14 cellular contexts compared by ENCODE assay signal in the genomic region with DNA sequence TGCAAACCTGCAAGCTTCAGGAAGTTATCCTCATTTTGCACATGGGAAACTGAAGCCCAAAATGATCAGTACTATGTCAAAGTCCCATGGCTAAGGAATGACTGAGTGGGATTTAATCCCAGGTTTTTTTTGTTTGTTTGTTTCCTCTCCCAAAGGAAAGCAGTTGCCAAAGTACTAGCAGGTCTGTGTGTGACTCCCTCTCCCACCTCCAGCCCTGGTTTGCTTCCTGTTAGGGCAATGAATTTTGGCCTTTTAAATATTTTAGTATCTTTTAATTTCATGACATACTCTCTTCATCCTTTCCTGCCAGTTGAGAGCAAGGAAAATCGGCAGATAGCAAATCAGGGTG.
DNase-seq lines count a peak whose midpoint lies in the region; ATAC-seq and TF ChIP-seq lines count a peak whose summit lies in the region.
"Had no signal": no experiment of that assay in that cellular context is flagged by ENCODE, and none has a peak within 500 bp of the region (broad histone marks: within the 10 kb centered on the region; RNA-seq: fewer than 3 reads in every experiment).

No MANE protein-coding gene starts in this region.

- H3K36me3 ChIP-seq in IMR-90 (ENCODE audit: control insufficient read depth, insufficient read depth, low read length): peaks cover 12% of the 10 kb centered on the region
- H3K36me3 ChIP-seq in neural progenitor cell: no peaks in the 10 kb centered on the region

- H3F3A ChIP-seq in neural progenitor cell (ENCODE audit: low read depth): peaks cover 12% of the 10 kb centered on the region

- H2BK5ac ChIP-seq in IMR-90 (ENCODE audit: low read depth, low read length, poor library complexity, severe bottlenecking): no peak overlapping the region

- peak overlapping the region; percentile 36; the same call in 1 of the 2 replicates for H2AK5ac ChIP-seq in IMR-90 (ENCODE audit: low read depth, low read length)

- H2AFZ ChIP-seq in IMR-90 (replicated peaks; ENCODE audit: low read length, poor library complexity) (no peak overlapping the region), neural progenitor cell (replicated peaks) (no peak overlapping the region)

- in situ Hi-C loops in IMR-90 (cut with MboI; ENCODE audit: low sequenced_read_pairs): no loop called here

- H2BK20ac ChIP-seq in IMR-90 (ENCODE audit: low read depth, low read length): 0 out of 2 replicates have a peak overlapping the region, but pooled peaks have one; percentile 53

- H3K56ac ChIP-seq in IMR-90 (ENCODE audit: extremely low read depth, insufficient read depth, low read length): no peak overlapping the region

- H3K4me1 Mint-ChIP-seq in neural progenitor cell: peaks cover 45% of the 10 kb centered on the region
- H3K4me1 Mint-ChIP-seq: B cell had no signal

- 0 out of 2 replicates have a peak overlapping the region, but pooled peaks have one; percentile 1 for H3K18ac ChIP-seq in IMR-90 (ENCODE audit: low read depth, low read length)

- H3K14ac ChIP-seq in IMR-90 (replicated peaks; ENCODE audit: low read depth, low read length): no peak overlapping the region

- H2BK120ac ChIP-seq in IMR-90 (ENCODE audit: low read depth, low read length): peak overlapping the region; percentile 3; the same call in 1 of the 2 replicates

- H3K79me1 ChIP-seq in IMR-90 (ENCODE audit: low read depth in 1 of 2, low read length in 2 of 2): peaks cover 58 to 80% of the 10 kb centered on the region in 2 experiments

- H3K4me2 ChIP-seq in IMR-90 (ENCODE audit: low read depth, low read length): no peak overlapping the region
- peak overlapping the region; percentile 31 for H3K4me2 ChIP-seq in neural progenitor cell

- no peak overlapping the region for H3K4me3 Mint-ChIP-seq in neural progenitor cell
- H3K4me3 Mint-ChIP-seq: B cell had no signal

- CTCF ChIA-PET in IMR-90 (lab: Yijun Ruan, JAX): no interaction called here

- peaks cover 36% of the 10 kb centered on the region for H3K79me2 ChIP-seq in neural progenitor cell (ENCODE audit: low read depth)

- peak overlapping the region in 1 of 2 experiments; percentile 45; a peak in 2 of 4 replicates for H4K8ac ChIP-seq in IMR-90 (ENCODE audit: low read depth in 2 of 2, low read length in 2 of 2)

- no peak overlapping the region for H2BK15ac ChIP-seq in IMR-90 (ENCODE audit: low read depth, low read length)

- TF ChIP-seq CTCF in IMR-90 (conservative IDR thresholded peaks at IDR 0.05; ENCODE audit: low read depth, low read length) (no peak), neural progenitor cell (IDR thresholded peaks at IDR 0.05) (no peak)

- no peak overlapping the region for H3K27ac Mint-ChIP-seq in neural progenitor cell
- H3K27ac Mint-ChIP-seq: B cell had no signal

- DNase-seq in IMR-90: no peak
- no peak for DNase-seq in left colon
- DNase-seq in neural progenitor cell (ENCODE audit: low spot score): no peak
- no peak for DNase-seq in NCI-H446 treated with DMSO at 0.1 percent for 48 hours (lab: John Stamatoyannopoulos, UW)
- DNase-seq in NCI-H2107 (lab: John Stamatoyannopoulos, UW): no peak
- no peak for DNase-seq in stimulated activated CD4-positive, alpha-beta T cell treated with anti-CD3 and anti-CD28 coated beads, Interleukin-4, amount 100 ng/mL, for 24 hours
- no peak for DNase-seq in NCI-H187 (lab: John Stamatoyannopoulos, UW)
- DNase-seq: DMS153, EL, NCI-H146, NCI-H226, NCI-H748 treated with DMSO at 0.1 percent for 48 hours had no signal

- ATAC-seq in IMR-90 (ENCODE audit: low read depth): no peak
- peak; percentile 3 for ATAC-seq in left colon

- intact Hi-C loops in IMR-90 (cut with micrococcal nuclease) (no loop called here), left colon (cut with DNase I, micrococcal nuclease) (no loop called here)

- H3K9ac ChIP-seq in IMR-90 (ENCODE audit: low read depth, low read length): no peak overlapping the region
- no peak overlapping the region for H3K9ac ChIP-seq in neural progenitor cell

- H3K36me3 Mint-ChIP-seq in neural progenitor cell: peaks cover 15% of the 10 kb centered on the region

- H3K4me1 ChIP-seq in IMR-90 (ENCODE audit: control insufficient read depth, insufficient read depth, low read length): peaks cover 23% of the 10 kb centered on the region
- H3K4me1 ChIP-seq in neural progenitor cell: peaks cover 37% of the 10 kb centered on the region

- WGBS in IMR-90 (ENCODE audit: extremely low coverage in 2 of 2, insufficient read length in 1 of 2), 2 experiments: no CpG with 5 or more reads among the region's 1 CpG

- H3K23ac ChIP-seq in IMR-90 (ENCODE audit: low read depth, low read length): peak overlapping the region; percentile 36

- H3K9me3 ChIP-seq in IMR-90 (ENCODE audit: control insufficient read depth, insufficient read depth, low read length): no peaks in the 10 kb centered on the region
- H3K9me3 ChIP-seq in neural progenitor cell (ENCODE audit: low read depth): no peaks in the 10 kb centered on the region

- no peaks in the 10 kb centered on the region for H3K27me3 ChIP-seq in IMR-90 (ENCODE audit: control insufficient read depth, insufficient read depth, low read length)
- no peaks in the 10 kb centered on the region for H3K27me3 ChIP-seq in neural progenitor cell

- peaks cover 47% of the 10 kb centered on the region for H3K9me1 ChIP-seq in IMR-90 (ENCODE audit: insufficient read depth, low read length)

- dilution Hi-C loops in IMR-90 (cut with HindIII; ENCODE audit: low sequenced_read_pairs, unreplicated experiment): no loop called here

- no peaks in the 10 kb centered on the region for H3K27me3 Mint-ChIP-seq in neural progenitor cell (ENCODE audit: insufficient read depth, low read depth)

- H3K27ac ChIP-seq in IMR-90 (ENCODE audit: insufficient read depth, low read length) (no peak overlapping the region), neural progenitor cell (no peak overlapping the region)
- H3K27ac ChIP-seq: SK-N-MC had no signal

- H4K20me1 ChIP-seq in IMR-90 (ENCODE audit: insufficient read depth, low read length) (peaks cover 14% of the 10 kb centered on the region; the same call in 1 of the 2 replicates), neural progenitor cell (ENCODE audit: low read depth) (peaks cover 25% of the 10 kb centered on the region)

- H4K5ac ChIP-seq in IMR-90 (ENCODE audit: low read depth, low read length): no peak overlapping the region

- no TSS peak for BruUV-seq in IMR-90 (replicated peaks; lab: Mats Ljungman, UMichigan)

- H4K91ac ChIP-seq in IMR-90 (ENCODE audit: insufficient read depth, low read depth, low read length): no peak overlapping the region

- no peak overlapping the region for H2AK9ac ChIP-seq in IMR-90 (replicated peaks; ENCODE audit: low read depth, low read length, poor library complexity)

- no peak for TF ChIP-seq RAD21 in IMR-90 (IDR thresholded peaks at IDR 0.05; ENCODE audit: low read length)

- no peak for TF ChIP-seq POLR2A in IMR-90 (IDR thresholded peaks at IDR 0.05; ENCODE audit: low read depth, low read length)

- POLR2A ChIA-PET in IMR-90 (lab: Charles Lee; ENCODE audit: unreplicated experiment): no interaction called here

- H3K9me3 Mint-ChIP-seq in neural progenitor cell: no peaks in the 10 kb centered on the region

- peak overlapping the region; percentile 45 for H3K4ac ChIP-seq in IMR-90 (ENCODE audit: low read depth, low read length)

- H3K4me3 ChIP-seq in IMR-90 (ENCODE audit: insufficient read depth, low read depth, low read length): no peak overlapping the region
- no peak overlapping the region for H3K4me3 ChIP-seq in neural progenitor cell
- H3K4me3 ChIP-seq: SK-N-MC had no signal

TF ChIP-seq in IMR-90, 13 proteins besides CTCF, POLR2A, EP300 and RAD21:
- TF ChIP-seq CEBPB (IDR thresholded peaks at IDR 0.05; ENCODE audit: low read depth, low read length) (no peak), SMC3 (IDR thresholded peaks at IDR 0.05; ENCODE audit: low read depth, low read length) (no peak), NFE2L2 (IDR thresholded peaks at IDR 0.05; ENCODE audit: low read depth, low read length) (no peak), BHLHE40 (IDR thresholded peaks at IDR 0.05; ENCODE audit: low read depth, low read length) (no peak), FOS (IDR thresholded peaks at IDR 0.05; ENCODE audit: low read depth, low read length) (no peak), RCOR1 (IDR thresholded peaks at IDR 0.05; ENCODE audit: insufficient replicate concordance, low read length) (no peak), CHD1 (IDR thresholded peaks at IDR 0.05; ENCODE audit: low read depth, low read length) (no peak), MAFK (IDR thresholded peaks at IDR 0.05; ENCODE audit: low read depth, low read length) (no peak), MXI1 (IDR thresholded peaks at IDR 0.05; ENCODE audit: borderline replicate concordance, low read depth, low read length) (no peak), MAZ (IDR thresholded peaks at IDR 0.05; ENCODE audit: borderline replicate concordance, low read depth, low read length) (no peak), RFX5 (IDR thresholded peaks at IDR 0.05; ENCODE audit: low read depth, low read length) (no peak)
- TF ChIP-seq, protein P1, sequence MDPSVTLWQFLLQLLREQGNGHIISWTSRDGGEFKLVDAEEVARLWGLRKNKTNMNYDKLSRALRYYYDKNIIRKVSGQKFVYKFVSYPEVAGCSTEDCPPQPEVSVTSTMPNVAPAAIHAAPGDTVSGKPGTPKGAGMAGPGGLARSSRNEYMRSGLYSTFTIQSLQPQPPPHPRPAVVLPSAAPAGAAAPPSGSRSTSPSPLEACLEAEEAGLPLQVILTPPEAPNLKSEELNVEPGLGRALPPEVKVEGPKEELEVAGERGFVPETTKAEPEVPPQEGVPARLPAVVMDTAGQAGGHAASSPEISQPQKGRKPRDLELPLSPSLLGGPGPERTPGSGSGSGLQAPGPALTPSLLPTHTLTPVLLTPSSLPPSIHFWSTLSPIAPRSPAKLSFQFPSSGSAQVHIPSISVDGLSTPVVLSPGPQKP (IDR thresholded peaks at IDR 0.05; ENCODE audit: borderline replicate concordance, low read depth, low read length): no peak
- TF ChIP-seq, protein P2, sequence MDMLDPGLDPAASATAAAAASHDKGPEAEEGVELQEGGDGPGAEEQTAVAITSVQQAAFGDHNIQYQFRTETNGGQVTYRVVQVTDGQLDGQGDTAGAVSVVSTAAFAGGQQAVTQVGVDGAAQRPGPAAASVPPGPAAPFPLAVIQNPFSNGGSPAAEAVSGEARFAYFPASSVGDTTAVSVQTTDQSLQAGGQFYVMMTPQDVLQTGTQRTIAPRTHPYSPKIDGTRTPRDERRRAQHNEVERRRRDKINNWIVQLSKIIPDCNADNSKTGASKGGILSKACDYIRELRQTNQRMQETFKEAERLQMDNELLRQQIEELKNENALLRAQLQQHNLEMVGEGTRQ (IDR thresholded peaks at IDR 0.05; ENCODE audit: low read depth, low read length): no peak
